Comparison of ENCODE assay signal across 8 cellular contexts in the genomic region with DNA sequence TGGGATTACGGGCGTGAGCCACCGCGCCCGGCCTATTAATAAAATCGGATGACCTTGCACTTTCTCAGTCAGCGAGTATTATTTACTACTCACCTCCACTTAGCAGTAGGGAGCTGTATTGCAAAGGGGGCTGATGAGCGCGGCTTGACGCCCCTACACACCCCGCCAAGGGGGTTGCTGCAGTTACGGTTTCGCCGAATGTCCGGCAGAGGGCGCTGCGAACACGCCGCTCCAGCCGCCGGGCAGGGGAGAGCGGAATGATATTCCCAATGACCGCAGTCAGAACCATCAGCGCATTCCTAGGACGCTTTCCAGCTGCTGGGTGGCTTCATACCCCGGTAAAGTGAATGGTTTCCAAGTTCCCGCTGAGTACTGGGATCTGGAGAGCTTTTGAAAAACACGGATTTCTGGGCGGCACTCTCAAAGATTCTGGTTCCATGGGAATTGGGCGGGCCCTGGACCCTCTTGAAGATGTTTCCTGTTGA. TPM values are rescaled to one million over a fixed set of nuclear protein-coding genes. Genes with fewer than 3 reads are reported as not detected.
DNase-seq lines count a peak whose midpoint lies in the region; ATAC-seq, FAIRE-seq and TF ChIP-seq lines count a peak whose summit lies in the region.

No MANE protein-coding gene starts in this region.

- 32% methylated on average over 30 of the region's 30 CpGs for WGBS in GM12878 (ENCODE audit: insufficient coverage, insufficient replicate concordance, low lambda C conversion rate, missing lambda C conversion rate)
- 18% methylated on average over 30 of the region's 30 CpGs for WGBS in hepatocyte (ENCODE audit: low lambda C conversion rate, missing lambda C conversion rate)

- no peak overlapping the region for H3K9ac ChIP-seq in GM12878 (ENCODE audit: control insufficient read depth, insufficient read depth, low read length)

- intact Hi-C loops in GM12878 (cut with micrococcal nuclease; ENCODE audit: unreplicated experiment): loop anchor here (2.0 to 5.0 kb wide), 2 partner anchors 101 to 120 kb away; no protein-coding TSS in a partner anchor
- intact Hi-C loops in gastrocnemius medialis (cut with DNase I; ENCODE audit: low total_unique reads): loop anchor here (1.0 to 5.0 kb wide), 2 partner anchors 93 to 116 kb away; partner anchors contain the start of gene COG3

- H3K9me3 ChIP-seq in GM12878 (replicated peaks; ENCODE audit: control insufficient read depth, insufficient read depth, low read length) (no peaks in the 10 kb centered on the region), hepatocyte (ENCODE audit: low read depth) (no peaks in the 10 kb centered on the region), gastrocnemius medialis (no peaks in the 10 kb centered on the region)

- peak; percentile 81 to 91 (median 90) for TF ChIP-seq CTCF in GM12878 (IDR thresholded peaks at IDR 0.05 in 2 of 3, conservative IDR thresholded peaks at IDR 0.05 in 1 of 3; ENCODE audit: control insufficient read depth in 2 of 3, extremely low read depth in 1 of 3, insufficient read depth in 1 of 3, low read depth in 3 of 3, low read length in 3 of 3)
- peak; percentile 97 for TF ChIP-seq CTCF in hepatocyte (IDR thresholded peaks at IDR 0.05; ENCODE audit: poor library complexity)
- peak; percentile 91 to 98 (median 94) for TF ChIP-seq CTCF in gastrocnemius medialis (IDR thresholded peaks at IDR 0.05 in 4 of 5, conservative IDR thresholded peaks at IDR 0.05 in 1 of 5)

- H3K4me3 ChIP-seq in GM12878 (no peak overlapping the region), hepatocyte (no peak overlapping the region), gastrocnemius medialis (peak overlapping the region; percentile 16 to 57 (median 27))

- no peak for FAIRE-seq in GM12878 (lab: Jason Lieb, UNC)

- no peak overlapping the region for H3K27ac ChIP-seq in GM12878 (ENCODE audit: control insufficient read depth, insufficient read depth)
- H3K27ac ChIP-seq in hepatocyte: no peak overlapping the region
- peak overlapping the region in 2 of 4 donors; percentile 3 to 25 for H3K27ac ChIP-seq in gastrocnemius medialis

- no peak for TF ChIP-seq EP300 in GM12878 (IDR thresholded peaks at IDR 0.05; ENCODE audit: borderline replicate concordance in 1 of 2, control insufficient read depth in 1 of 2, low read depth in 2 of 2, low read length in 2 of 2)

- no peaks in the 10 kb centered on the region for H3K27me3 ChIP-seq in GM12878 (replicated peaks in 1 of 2; ENCODE audit: control insufficient read depth in 2 of 2, insufficient read depth in 2 of 2, low read length in 1 of 2)
- no peaks in the 10 kb centered on the region for H3K27me3 ChIP-seq in hepatocyte
- H3K27me3 ChIP-seq in gastrocnemius medialis: no peaks in the 10 kb centered on the region

- TF ChIP-seq POLR2A in GM12878 (IDR thresholded peaks at IDR 0.05; ENCODE audit: low read depth, low read length) (no peak), gastrocnemius medialis (IDR thresholded peaks at IDR 0.05) (no peak)

- BruUV-seq in GM12878 (replicated peaks; lab: Mats Ljungman, UMichigan): no TSS peak

- SMC1A ChIA-PET in GM12878 (lab: Charles Lee; ENCODE audit: uncharacterized antibody, unreplicated experiment): interaction anchor here (0.6 to 2.2 kb wide), 10 partner anchors 24 to 667 kb away, joined by 3 to 10 read pairs (median 3); no protein-coding TSS in a partner anchor

- H3K4me2 ChIP-seq in GM12878 (ENCODE audit: control insufficient read depth, insufficient read depth): no peak overlapping the region
- peak overlapping the region; percentile 70 for H3K4me2 ChIP-seq in hepatocyte

- in situ Hi-C loops in GM12878 (cut with MboI) (no loop called here), gastrocnemius medialis (cut with MboI; ENCODE audit: low sequenced_read_pairs in 4 of 4) (no loop called here)

- RAD21 ChIA-PET in GM12878 (lab: Charles Lee; ENCODE audit: unreplicated experiment): interaction anchor here (1.6 to 1.7 kb wide), 2 partner anchors 23 to 119 kb away, joined by 4 to 5 read pairs; no protein-coding TSS in a partner anchor

- peak; percentile 28 for DNase-seq in T follicular helper cell (ENCODE audit: low read depth)
- DNase-seq in GM12878 (ENCODE audit: low read depth, low spot score): no peak
- DNase-seq in hepatocyte (ENCODE audit: low spot score): peak; percentile 83
- peak; percentile 44 to 63 for DNase-seq in gastrocnemius medialis
- DNase-seq in NCI-H2171 treated with DMSO at 0.1 percent for 48 hours (lab: John Stamatoyannopoulos, UW): no peak

- H3K4me1 ChIP-seq in GM12878 (ENCODE audit: control insufficient read depth, insufficient read depth, low read length) (peaks cover 8% of the 10 kb centered on the region), hepatocyte (ENCODE audit: insufficient read depth) (peaks cover 3% of the 10 kb centered on the region), gastrocnemius medialis (peaks cover 31 to 37% of the 10 kb centered on the region in 2 donors)

- H3K36me3 ChIP-seq in GM12878 (ENCODE audit: control insufficient read depth in 2 of 2, insufficient read depth in 2 of 2, low read length in 1 of 2) (no peaks in the 10 kb centered on the region), hepatocyte (replicated peaks; ENCODE audit: insufficient read depth, low read depth) (no peaks in the 10 kb centered on the region), gastrocnemius medialis (no peaks in the 10 kb centered on the region)

- H2AFZ ChIP-seq in GM12878 (ENCODE audit: control insufficient read depth, low read depth, low read length) (no peak overlapping the region), hepatocyte (no peak overlapping the region)

- CTCF ChIA-PET in GM12878 (lab: Yijun Ruan, JAX): interaction anchor here (0.6 to 6.9 kb wide), 42 partner anchors 14 to 324 kb away, joined by 3 to 70 read pairs (median 4); partner anchors contain the start of genes COG3, SLC25A30 and TPT1

- no peaks in the 10 kb centered on the region for H3K9me2 ChIP-seq in hepatocyte (replicated peaks; ENCODE audit: insufficient read depth)

- peak; percentile 40 for ATAC-seq in GM19023 (IDR thresholded peaks at IDR 0.05; ENCODE audit: unreplicated experiment)
- ATAC-seq in GM12878: peak; percentile 61
- peak; percentile 45 to 76 for ATAC-seq in gastrocnemius medialis
- ATAC-seq in GM21717 (IDR thresholded peaks at IDR 0.05; ENCODE audit: unreplicated experiment): no peak
- ATAC-seq in GM18868 (IDR thresholded peaks at IDR 0.05; ENCODE audit: unreplicated experiment): no peak

- peak; percentile 75 for TF ChIP-seq RAD21 in GM12878 (IDR thresholded peaks at IDR 0.05; ENCODE audit: insufficient read depth, low read depth, low read length)

- POLR2A ChIA-PET in GM12878 (lab: Charles Lee): interaction anchor here (0.5 to 0.8 kb wide), 2 partner anchors 47 to 121 kb away, joined by 3 to 4 read pairs; partner anchors contain the start of gene SLC25A30

- no peaks in the 10 kb centered on the region for H4K20me1 ChIP-seq in GM12878 (ENCODE audit: control insufficient read depth, insufficient read depth)
- H4K20me1 ChIP-seq in hepatocyte (ENCODE audit: insufficient read depth, poor library complexity, severe bottlenecking): no peaks in the 10 kb centered on the region

- no peaks in the 10 kb centered on the region for H3K79me2 ChIP-seq in GM12878 (ENCODE audit: control insufficient read depth, insufficient read depth, low read length)
- H3K79me2 ChIP-seq in hepatocyte: no peaks in the 10 kb centered on the region

RNA-seq across cellular contexts. Expression of gene TPT1, which starts 30.0 kb away (rescaled TPM):
- 320 TPM in 2 replicates for total RNA-seq in GM12878 (2013; cell fraction: nucleolus; rRNA removed)
- total RNA-seq in GM12878 (2014; rRNA removed) (1,281 and 1,473 TPM in 2 replicates), GM12878 (2014; rRNA removed; fragmentation: Illumina TruSeq; extraction: Trizol) (4,303 and 4,333 TPM in 2 replicates), GM12878 (2021) (2,627 and 2,734 TPM in 2 replicates), hepatocyte (6,453 and 7,332 TPM in 2 replicates), gastrocnemius medialis (1,000 to 10,000 TPM; 4,595 to 7,577 (median 5,951) TPM)
- 5,474 TPM for polyA plus RNA-seq in GM12878 (2011; ENCODE audit: low read depth)
- polyA plus RNA-seq in GM12878 (2011; rRNA removed) (4,809 and 7,603 TPM in 2 replicates), GM12878 (2014; fragmentation: Illumina TruSeq; extraction: Trizol) (5,925 and 6,580 TPM in 2 replicates), GM12878 (2014; fragmentation: Nextera tagmentation; extraction: Ambion mirVana) (1,000 to 10,000 TPM; 1,130 to 2,045 TPM), GM12878 (2014; rRNA removed) (3,217 and 4,056 TPM in 2 replicates), GM12878 (2016; fragmentation: Nextera tagmentation; extraction: Ambion mirVana) (1,000 to 10,000 TPM; 1,038 to 1,104 TPM), hepatocyte (1,047 and 1,085 TPM in 2 replicates)
- 1,726 and 1,821 TPM in 2 replicates for polyA plus RNA-seq in GM12878 (2011; cell fraction: cytosol; rRNA removed)
- polyA plus RNA-seq in GM12878 (2011; cell fraction: nucleus; rRNA removed): 609 and 739 TPM in 2 replicates
- polyA plus RNA-seq in GM12878 (2012): 5,531 and 6,124 TPM in 2 replicates
- 908 and 1,248 TPM in 2 replicates for polyA minus RNA-seq in GM12878 (2011; rRNA and poly(A)+ RNA removed)
- polyA minus RNA-seq in GM12878 (2011; cell fraction: cytosol; rRNA and poly(A)+ RNA removed): 467 and 491 TPM in 2 replicates
- 161 and 255 TPM in 2 replicates for polyA minus RNA-seq in GM12878 (2011; cell fraction: nucleus; rRNA and poly(A)+ RNA removed)

RNA-seq across cellular contexts. Expression of gene SLC25A30, which starts 47.2 kb away (rescaled TPM):
- 12.4 and 13.2 TPM in 2 replicates for total RNA-seq in GM12878 (2013; cell fraction: nucleolus; rRNA removed)
- total RNA-seq in GM12878 (2014; rRNA removed): 4.7 and 5.0 TPM in 2 replicates
- total RNA-seq in GM12878 (2014; rRNA removed; fragmentation: Illumina TruSeq; extraction: Trizol): 8.8 and 9.1 TPM in 2 replicates
- 13.5 and 18.0 TPM in 2 replicates for total RNA-seq in GM12878 (2021)
- 3.0 TPM for polyA plus RNA-seq in GM12878 (2011; ENCODE audit: low read depth)
- 16.0 and 19.9 TPM in 2 replicates for polyA plus RNA-seq in GM12878 (2011; rRNA removed)
- 12.0 and 13.4 TPM in 2 replicates for polyA plus RNA-seq in GM12878 (2011; cell fraction: cytosol; rRNA removed)
- polyA plus RNA-seq in GM12878 (2011; cell fraction: nucleus; rRNA removed): 7.7 and 8.7 TPM in 2 replicates
- polyA plus RNA-seq in GM12878 (2012): 5.0 and 6.8 TPM in 2 replicates
- polyA plus RNA-seq in GM12878 (2014; fragmentation: Illumina TruSeq; extraction: Trizol): 16.7 and 22.7 TPM in 2 replicates
- polyA plus RNA-seq in GM12878 (2014; fragmentation: Nextera tagmentation; extraction: Ambion mirVana): 1 to 10 TPM; 2.4 to 2.7 TPM
- 11.8 and 13.7 TPM in 2 replicates for polyA plus RNA-seq in GM12878 (2014; rRNA removed)
- 1 to 10 TPM; 6.6 to 9.0 TPM for polyA plus RNA-seq in GM12878 (2016; fragmentation: Nextera tagmentation; extraction: Ambion mirVana)
- 16.9 and 28.3 TPM in 2 replicates for polyA minus RNA-seq in GM12878 (2011; rRNA and poly(A)+ RNA removed)
- polyA minus RNA-seq in GM12878 (2011; cell fraction: cytosol; rRNA and poly(A)+ RNA removed): 9.8 and 13.9 TPM in 2 replicates
- 4.7 and 7.7 TPM in 2 replicates for polyA minus RNA-seq in GM12878 (2011; cell fraction: nucleus; rRNA and poly(A)+ RNA removed)
- total RNA-seq in hepatocyte: 13.3 and 15.7 TPM in 2 replicates
- polyA plus RNA-seq in hepatocyte: 2.8 and 4.3 TPM in 2 replicates
- total RNA-seq in gastrocnemius medialis: 10 to 100 TPM in 3 of 4 donors, 1 to 10 TPM in 1; 4.2 to 27.1 (median 14.6) TPM

Comparison
In these comparisons a context has a peak if more than half of its experiments do, and no peak if none do; other contexts are left out.
1. ATAC-seq: peak in GM19023 (single experiment), GM12878 (single experiment) and gastrocnemius medialis (2 of 2); none in GM21717 (single experiment) and GM18868 (single experiment).
2. DNase-seq: peak in T follicular helper cell (single experiment), hepatocyte (single experiment) and gastrocnemius medialis (2 of 2); none in GM12878 (single experiment) and NCI-H2171 treated with DMSO at 0.1 percent for 48 hours (single experiment).
3. H3K4me3 ChIP-seq: peak in gastrocnemius medialis (4 of 4); none in GM12878 (single experiment) and hepatocyte (single experiment).
4. Peak in every context shown above with its lines, with median percentiles within 50 percentile points of each other: CTCF ChIP-seq.